In genomic region chr6:139423970-139424667, GRCh38 we compare ENCODE assay signal across 17 cellular contexts.
"Had no signal": no experiment of that assay in that cellular context is flagged by ENCODE, and none has a peak within 500 bp of the region (broad histone marks: within the 10 kb centered on the region; RNA-seq: fewer than 3 reads in every experiment).

No MANE protein-coding gene starts in this region.

- H3K27me3 Mint-ChIP-seq: dendritic cell treated with granulocyte-macrophage colony-stimulating factor and Interleukin-4, amounts not matched to agents 40 ng/mL and 50 ng/mL, for 4 days had no signal

- DNase-seq: effector memory CD8-positive, alpha-beta T cell; esophagus squamous epithelium; foreskin fibroblast; kidney; left cardiac atrium; mammary epithelial cell; mucosa of descending colon; naive thymus-derived CD8-positive, alpha-beta T cell; posterior cingulate gyrus; sigmoid colon; stimulated activated CD4-positive, alpha-beta T cell treated with anti-CD3 and anti-CD28 coated beads, Interleukin-12 subunit alpha, Interleukin-12 subunit beta, amount 100 ng/mL, for 4 hours; stimulated activated naive CD4-positive, alpha-beta T cell treated with Interleukin-2 at 50 U/mL for 16 hours had no signal

- H3K27ac Mint-ChIP-seq: dendritic cell treated with granulocyte-macrophage colony-stimulating factor and Interleukin-4, amounts not matched to agents 40 ng/mL and 50 ng/mL, for 4 days; effector memory CD8-positive, alpha-beta T cell; naive thymus-derived CD8-positive, alpha-beta T cell had no signal

- FAIRE-seq: colon, kidney had no signal

- H3K27ac ChIP-seq: epithelial cell of prostate, esophagus squamous epithelium, sigmoid colon, skin epidermis had no signal

- H3K4me1 Mint-ChIP-seq: naive thymus-derived CD8-positive, alpha-beta T cell had no signal

- H3K9me3 Mint-ChIP-seq: dendritic cell treated with granulocyte-macrophage colony-stimulating factor and Interleukin-4, amounts not matched to agents 40 ng/mL and 50 ng/mL, for 4 days; effector memory CD8-positive, alpha-beta T cell; naive thymus-derived CD8-positive, alpha-beta T cell had no signal

- H3K36me3 Mint-ChIP-seq: naive thymus-derived CD8-positive, alpha-beta T cell had no signal

- H3K4me3 Mint-ChIP-seq: dendritic cell treated with granulocyte-macrophage colony-stimulating factor and Interleukin-4, amounts not matched to agents 40 ng/mL and 50 ng/mL, for 4 days; effector memory CD8-positive, alpha-beta T cell; naive thymus-derived CD8-positive, alpha-beta T cell; neural crest cell had no signal

- ATAC-seq: effector memory CD8-positive, alpha-beta T cell; left cardiac atrium; mucosa of descending colon; naive thymus-derived CD8-positive, alpha-beta T cell had no signal

- H3K4me1 ChIP-seq: esophagus squamous epithelium had no signal

- H3K9me3 ChIP-seq: esophagus squamous epithelium, mucosa of descending colon, sigmoid colon had no signal

- H3K27me3 ChIP-seq: esophagus squamous epithelium, sigmoid colon had no signal

- H3K36me3 ChIP-seq: esophagus squamous epithelium, sigmoid colon had no signal

- H3K4me3 ChIP-seq: esophagus squamous epithelium, mucosa of descending colon, sigmoid colon, skin epidermis had no signal
